ENCODE assay signal across 12 cellular contexts in the genomic region with DNA sequence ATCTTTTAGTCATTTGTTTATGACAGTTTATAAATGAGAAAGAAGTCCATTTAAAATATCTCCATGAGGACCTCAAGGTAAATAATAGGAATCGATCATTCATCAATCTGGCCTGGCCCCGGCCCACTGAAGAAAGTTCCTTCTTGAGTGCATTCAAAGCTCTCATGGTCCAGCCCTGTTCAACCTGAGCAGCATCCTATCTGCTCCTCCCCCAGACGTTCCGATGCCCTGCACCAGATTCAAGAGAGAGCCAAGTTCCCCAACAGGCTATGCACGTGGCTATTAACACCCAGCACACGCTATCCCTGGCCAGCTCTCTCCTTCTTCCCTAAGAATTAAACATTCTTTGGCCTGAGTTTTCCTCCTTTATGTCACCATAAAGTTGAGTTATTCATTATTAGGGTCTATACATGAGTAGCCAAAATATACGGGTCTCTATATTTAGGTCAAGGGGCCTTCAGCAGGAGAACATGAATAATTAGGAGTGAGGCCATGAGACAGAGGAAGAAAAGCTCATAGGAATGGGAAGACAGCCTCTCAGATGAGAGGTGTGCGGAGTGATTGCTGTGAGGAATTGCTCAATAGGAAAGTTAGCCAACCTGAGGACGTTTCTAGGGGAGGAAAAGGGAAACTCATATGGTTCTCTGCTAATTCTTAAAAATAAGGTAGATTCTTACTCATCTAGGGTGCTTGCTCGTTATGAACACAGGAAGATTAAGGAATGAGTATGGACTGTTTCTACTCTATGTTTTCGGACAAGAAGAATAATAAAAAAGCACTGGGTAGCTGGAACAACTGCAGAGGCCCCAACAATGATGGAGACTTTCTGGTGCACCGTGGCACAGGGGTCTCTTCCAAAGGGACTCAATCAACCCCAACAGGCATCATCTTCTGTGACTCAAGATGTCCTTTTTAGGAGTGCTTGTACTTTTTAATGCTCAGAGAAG. TPM values are rescaled to one million over a fixed set of nuclear protein-coding genes. Genes with fewer than 3 reads are reported as not detected.
A peak's percentile ranks its signal among the peaks of the same experiment; 100 is the strongest.
DNase-seq lines count a peak whose midpoint lies in the region; ATAC-seq lines count a peak whose summit lies in the region.
"Had no signal": no experiment of that assay in that cellular context is flagged by ENCODE, and none has a peak within 500 bp of the region (broad histone marks: within the 10 kb centered on the region; RNA-seq: fewer than 3 reads in every experiment).

No MANE protein-coding gene starts in this region.

- peak overlapping the region; percentile 75 for H3K4me3 Mint-ChIP-seq in activated CD4-positive, alpha-beta memory T cell treated with anti-CD3 and anti-CD28 coated beads for 36 hours
- H3K4me3 Mint-ChIP-seq in memory B cell = peak overlapping the region; percentile 62

- peaks cover 85% of the 10 kb centered on the region for H3K4me1 Mint-ChIP-seq in activated CD4-positive, alpha-beta memory T cell treated with anti-CD3 and anti-CD28 coated beads for 36 hours (ENCODE audit: low read depth)
- peaks cover 38% of the 10 kb centered on the region for H3K4me1 Mint-ChIP-seq in memory B cell

- peaks cover 3% of the 10 kb centered on the region for H3K36me3 Mint-ChIP-seq in activated CD4-positive, alpha-beta memory T cell treated with anti-CD3 and anti-CD28 coated beads for 36 hours
- peaks cover 9% of the 10 kb centered on the region for H3K36me3 Mint-ChIP-seq in memory B cell

- POLR2A ChIA-PET in activated CD4-positive, alpha-beta memory T cell treated with anti-CD3 and anti-CD28 coated beads for 36 hours (lab: Charles Lee) = interaction anchor here (0.6 to 8.0 kb wide), 25 partner anchors 8 to 142 kb away, joined by 3 to 83 read pairs (median 4); no protein-coding TSS in a partner anchor

- CTCF ChIA-PET in activated CD4-positive, alpha-beta memory T cell treated with anti-CD3 and anti-CD28 coated beads for 36 hours (lab: Charles Lee) = interaction anchor here (0.7 to 2.3 kb wide), 14 partner anchors 9 to 375 kb away, joined by 3 to 17 read pairs (median 5); no protein-coding TSS in a partner anchor

- ATAC-seq in memory B cell (ENCODE audit: low read depth) (no peak), HG03469 (IDR thresholded peaks at IDR 0.05; ENCODE audit: unreplicated experiment) (no peak), HG03342 (IDR thresholded peaks at IDR 0.05; ENCODE audit: unreplicated experiment) (no peak)
- ATAC-seq: gastroesophageal sphincter had no signal

- H3K4me3 ChIP-seq in Jurkat, Clone E6-1 (ENCODE audit: low read length) = peak overlapping the region; percentile 30

- DNase-seq in CD1c-positive myeloid dendritic cell (ENCODE audit: extremely low spot score) (peak; percentile 59), memory B cell (ENCODE audit: low spot score in 2 of 2) (no peak), NCI-H146 treated with DMSO at 0.1 percent for 48 hours (lab: John Stamatoyannopoulos, UW; ENCODE audit: unreplicated experiment) (no peak), mucosa of gallbladder (ENCODE audit: low spot score) (no peak)
- no peak for DNase-seq in Jurkat, Clone E6-1 (ENCODE audit: low read depth, low spot score)
- DNase-seq in activated CD4-positive, alpha-beta memory T cell treated with anti-CD3 and anti-CD28 coated beads for 36 hours = no peak
- DNase-seq: NCI-H1092; NCI-H526 treated with DMSO at 0.1 percent for 48 hours; stimulated activated CD4-positive, alpha-beta T cell treated with anti-CD3 and anti-CD28 coated beads, Interleukin-4, amount 100 ng/mL, for 1 hour had no signal

- no peaks in the 10 kb centered on the region for H3K27me3 Mint-ChIP-seq in activated CD4-positive, alpha-beta memory T cell treated with anti-CD3 and anti-CD28 coated beads for 36 hours
- no peaks in the 10 kb centered on the region for H3K27me3 Mint-ChIP-seq in memory B cell

- H3K27ac Mint-ChIP-seq in activated CD4-positive, alpha-beta memory T cell treated with anti-CD3 and anti-CD28 coated beads for 36 hours = peak overlapping the region; percentile 91
- H3K27ac Mint-ChIP-seq in memory B cell = peak overlapping the region; percentile 96

- peaks cover 3% of the 10 kb centered on the region for H3K9me3 Mint-ChIP-seq in activated CD4-positive, alpha-beta memory T cell treated with anti-CD3 and anti-CD28 coated beads for 36 hours
- no peaks in the 10 kb centered on the region for H3K9me3 Mint-ChIP-seq in memory B cell

- intact Hi-C loops in activated CD4-positive, alpha-beta memory T cell treated with anti-CD3 and anti-CD28 coated beads for 36 hours (cut with micrococcal nuclease) = loop anchor here (1.0 to 2.0 kb wide), 2 partner anchors 79 to 137 kb away; no protein-coding TSS in a partner anchor

RNA-seq across cellular contexts. Expression of a gene that starts 23.6 kb away (rescaled TPM):
- 63.9 TPM for polyA plus RNA-seq in Jurkat, Clone E6-1 (2012; ENCODE audit: insufficient read depth, insufficient read length)
- total RNA-seq in activated CD4-positive, alpha-beta memory T cell treated with anti-CD3 and anti-CD28 coated beads for 36 hours = 10 to 100 TPM; 50.6 to 55.8 TPM
- total RNA-seq in mucosa of gallbladder = 35.1 TPM
